In genomic region chr9:125744616-125745387, GRCh38 we compare ENCODE assay signal across 11 cellular contexts. TPM values are rescaled to one million over a fixed set of nuclear protein-coding genes. Genes with fewer than 3 reads are reported as not detected.
DNase-seq lines count a peak whose midpoint lies in the region; ATAC-seq, FAIRE-seq and TF ChIP-seq lines count a peak whose summit lies in the region.
"Had no signal": no experiment of that assay in that cellular context is flagged by ENCODE, and none has a peak within 500 bp of the region (broad histone marks: within the 10 kb centered on the region; RNA-seq: fewer than 3 reads in every experiment).

No MANE protein-coding gene starts in this region.

- H3K4me1 Mint-ChIP-seq in activated naive CD8-positive, alpha-beta T cell (ENCODE audit: low read depth): peaks cover 17% of the 10 kb centered on the region
- H3K4me1 Mint-ChIP-seq in activated naive CD8-positive, alpha-beta T cell treated with anti-CD3 and anti-CD28 coated beads for 36 hours: peaks cover 17% of the 10 kb centered on the region
- peaks cover 15% of the 10 kb centered on the region for H3K4me1 Mint-ChIP-seq in type B pancreatic cell (ENCODE audit: unreplicated experiment)

- TF ChIP-seq CTCF in type B pancreatic cell (conservative IDR thresholded peaks at IDR 0.05) (no peak), omental fat pad (IDR thresholded peaks at IDR 0.05) (no peak)

- no peak for FAIRE-seq in frontal cortex (lab: Jason Lieb, UNC)

- H3K27ac Mint-ChIP-seq in activated naive CD8-positive, alpha-beta T cell: no peak overlapping the region
- no peak overlapping the region for H3K27ac Mint-ChIP-seq in activated naive CD8-positive, alpha-beta T cell treated with anti-CD3 and anti-CD28 coated beads for 36 hours
- H3K27ac Mint-ChIP-seq in type B pancreatic cell: peak overlapping the region; percentile 92

- H3K27me3 Mint-ChIP-seq in activated naive CD8-positive, alpha-beta T cell: no peaks in the 10 kb centered on the region
- H3K27me3 Mint-ChIP-seq in activated naive CD8-positive, alpha-beta T cell treated with anti-CD3 and anti-CD28 coated beads for 36 hours: peaks cover 26% of the 10 kb centered on the region
- H3K27me3 Mint-ChIP-seq in type B pancreatic cell: peaks cover 9% of the 10 kb centered on the region

- no peaks in the 10 kb centered on the region for H3K9me3 ChIP-seq in SJCRH30 (replicated peaks)
- H3K9me3 ChIP-seq: gastroesophageal sphincter had no signal

- peak overlapping the region; percentile 93 for H3K4me3 Mint-ChIP-seq in activated naive CD8-positive, alpha-beta T cell
- H3K4me3 Mint-ChIP-seq in activated naive CD8-positive, alpha-beta T cell treated with anti-CD3 and anti-CD28 coated beads for 36 hours: no peak overlapping the region
- peak overlapping the region; percentile 96 for H3K4me3 Mint-ChIP-seq in type B pancreatic cell

- H3K4me3 ChIP-seq in SJCRH30: peak overlapping the region; percentile 57

- H3K4me1 ChIP-seq in SJCRH30: peaks cover 27% of the 10 kb centered on the region

- H3K36me3 Mint-ChIP-seq in activated naive CD8-positive, alpha-beta T cell: no peaks in the 10 kb centered on the region
- H3K36me3 Mint-ChIP-seq in activated naive CD8-positive, alpha-beta T cell treated with anti-CD3 and anti-CD28 coated beads for 36 hours: peaks cover 4% of the 10 kb centered on the region
- H3K36me3 Mint-ChIP-seq in type B pancreatic cell: no peaks in the 10 kb centered on the region

- H3K9me3 Mint-ChIP-seq in activated naive CD8-positive, alpha-beta T cell (ENCODE audit: low read depth): no peaks in the 10 kb centered on the region
- H3K9me3 Mint-ChIP-seq in activated naive CD8-positive, alpha-beta T cell treated with anti-CD3 and anti-CD28 coated beads for 36 hours: no peaks in the 10 kb centered on the region
- no peaks in the 10 kb centered on the region for H3K9me3 Mint-ChIP-seq in type B pancreatic cell

- peak overlapping the region; percentile 95 for H3K27ac ChIP-seq in SJCRH30

- ATAC-seq in omental fat pad (ENCODE audit: low FRiP score): no peak

- no peak for DNase-seq in activated naive CD8-positive, alpha-beta T cell treated with anti-CD3 and anti-CD28 coated beads for 36 hours
- DNase-seq in SJCRH30 (peak; percentile 49 to 95), foreskin melanocyte (peak; percentile 75), type B pancreatic cell (ENCODE audit: extremely low spot score, unreplicated experiment) (no peak), omental fat pad (ENCODE audit: low spot score) (no peak), frontal cortex (ENCODE audit: low spot score in 2 of 2) (no peak), NCI-H2107 (lab: John Stamatoyannopoulos, UW) (no peak)
- DNase-seq: NCI-H2171; stimulated activated CD4-positive, alpha-beta T cell treated with anti-CD3 and anti-CD28 coated beads, Interleukin-4, amount 100 ng/mL, for 1 hour had no signal

- H3K27me3 ChIP-seq in SJCRH30: no peaks in the 10 kb centered on the region
- H3K27me3 ChIP-seq: gastroesophageal sphincter had no signal

- H3K36me3 ChIP-seq in SJCRH30: peaks cover 10% of the 10 kb centered on the region
- H3K36me3 ChIP-seq: gastroesophageal sphincter had no signal

RNA-seq across cellular contexts. Expression of gene PBX3, which starts 2.4 kb away (rescaled TPM):
- total RNA-seq in activated naive CD8-positive, alpha-beta T cell treated with anti-CD3 and anti-CD28 coated beads for 36 hours: 10 to 100 TPM; 14.6 to 14.9 TPM
- 69.5 and 75.9 TPM in 2 replicates for total RNA-seq in SJCRH30 (2014; rRNA removed; shearing (Covaris generic))
- 31.1 and 60.9 TPM in 2 replicates for total RNA-seq in type B pancreatic cell (ENCODE audit: low replicate concordance)
- total RNA-seq in omental fat pad: 10 to 100 TPM; 19.3 to 41.3 (median 25.1) TPM
- 37.5 TPM for total RNA-seq in frontal cortex

RNA-seq across cellular contexts. Expression of gene MAPKAP1, which starts 37.8 kb away (rescaled TPM):
- 10 to 100 TPM; 91.8 to 92.2 TPM for total RNA-seq in activated naive CD8-positive, alpha-beta T cell treated with anti-CD3 and anti-CD28 coated beads for 36 hours
- total RNA-seq in SJCRH30 (2014; rRNA removed; shearing (Covaris generic)): 103 and 109 TPM in 2 replicates
- total RNA-seq in type B pancreatic cell (ENCODE audit: low replicate concordance): 67.3 and 77.9 TPM in 2 replicates
- 10 to 100 TPM; 60.0 to 78.0 (median 72.9) TPM for total RNA-seq in omental fat pad
- total RNA-seq in frontal cortex: 35.9 TPM

Comparison
In these comparisons a context has a peak if more than half of its experiments do, and no peak if none do; other contexts are left out.
1. DNase-seq: peak in SJCRH30 (2 of 2) and foreskin melanocyte (single experiment); none in activated naive CD8-positive, alpha-beta T cell treated with anti-CD3 and anti-CD28 coated beads for 36 hours (single experiment), type B pancreatic cell (single experiment), omental fat pad (single experiment), frontal cortex (0 of 2) and NCI-H2107 (single experiment).